Comparison of ENCODE assay signal across 9 cellular contexts in genomic region chr16:82368041-82368440, GRCh38.
A peak's percentile ranks its signal among the peaks of the same experiment; 100 is the strongest.
DNase-seq lines count a peak whose midpoint lies in the region; ATAC-seq, FAIRE-seq and TF ChIP-seq lines count a peak whose summit lies in the region.
"Had no signal": no experiment of that assay in that cellular context is flagged by ENCODE, and none has a peak within 500 bp of the region (broad histone marks: within the 10 kb centered on the region; RNA-seq: fewer than 3 reads in every experiment).

No MANE protein-coding gene starts in this region.

- intact Hi-C loops in K562 (cut with micrococcal nuclease) = no loop called here
- intact Hi-C loops in CD8-positive, alpha-beta T cell (cut with DNase I, micrococcal nuclease) = loop anchor here in 1 of 2 experiments (2.0 kb wide), 1 partner anchor 89 kb away; no protein-coding TSS in a partner anchor

- CTCF ChIA-PET in K562 (lab: Yijun Ruan, JAX; ENCODE audit: low intra/inter-chr PET ratio) = no interaction called here
- CTCF ChIA-PET in CD8-positive, alpha-beta T cell (lab: Charles Lee) = interaction anchor here (2.1 kb wide), 1 partner anchor 88 kb away, joined by 6 read pairs; no protein-coding TSS in a partner anchor

- H3K36me3 Mint-ChIP-seq in CD8-positive, alpha-beta T cell = no peaks in the 10 kb centered on the region

- no peaks in the 10 kb centered on the region for H3K79me2 ChIP-seq in K562 (ENCODE audit: control insufficient read depth, insufficient read depth, low read length)

- no peaks in the 10 kb centered on the region for H3K9me3 ChIP-seq in K562 (replicated peaks; ENCODE audit: control insufficient read depth, insufficient read depth, low read depth, low read length)
- no peaks in the 10 kb centered on the region for H3K9me3 ChIP-seq in CD8-positive, alpha-beta T cell (ENCODE audit: low read length)

- no peaks in the 10 kb centered on the region for H3K4me1 ChIP-seq in K562 (replicated peaks in 1 of 2; ENCODE audit: control insufficient read depth in 2 of 2, insufficient read depth in 2 of 2, low read length in 2 of 2)
- no peaks in the 10 kb centered on the region for H3K4me1 ChIP-seq in CD8-positive, alpha-beta T cell (ENCODE audit: insufficient read depth, low read length)

- peak in 1 of 3 experiments; percentile 31; a peak in 3 of 6 replicates for TF ChIP-seq CTCF in K562 (IDR thresholded peaks at IDR 0.05 in 2 of 3, conservative IDR thresholded peaks at IDR 0.05 in 1 of 3; ENCODE audit: insufficient read depth in 2 of 3, low read depth in 1 of 3, low read length in 3 of 3)
- no peak for TF ChIP-seq CTCF in CD8-positive, alpha-beta T cell (IDR thresholded peaks at IDR 0.05)

- H3K27me3 ChIP-seq in K562 (ENCODE audit: control insufficient read depth in 2 of 2, insufficient read depth in 2 of 2, low read length in 2 of 2) = no peaks in the 10 kb centered on the region
- H3K27me3 ChIP-seq in CD8-positive, alpha-beta T cell (ENCODE audit: insufficient read depth, low read length) = no peaks in the 10 kb centered on the region

- TF ChIP-seq EP300 in K562 (IDR thresholded peaks at IDR 0.05; ENCODE audit: low read length) = no peak

- H4K20me1 ChIP-seq in K562 (replicated peaks; ENCODE audit: control insufficient read depth, insufficient read depth, low read length) = no peaks in the 10 kb centered on the region

- H3K27ac ChIP-seq in K562 (ENCODE audit: extremely low read depth, low read depth, low read length) = no peak overlapping the region
- H3K27ac ChIP-seq in CD8-positive, alpha-beta T cell (ENCODE audit: low read depth, low read length) = no peak overlapping the region

- no peaks in the 10 kb centered on the region for H3K27me3 Mint-ChIP-seq in CD8-positive, alpha-beta T cell (ENCODE audit: low read depth)

- H3K27ac Mint-ChIP-seq in CD8-positive, alpha-beta T cell = no peak overlapping the region

- TF ChIP-seq RAD21 in K562 (CRISPR knock-in tag; conservative IDR thresholded peaks at IDR 0.05 in 1 of 2, IDR thresholded peaks at IDR 0.05 in 1 of 2) = peak in 1 of 2 experiments; percentile 26; a peak in 1 of 4 replicates

- H3K36me3 ChIP-seq in K562 (ENCODE audit: control insufficient read depth, insufficient read depth, low read length) = no peaks in the 10 kb centered on the region
- H3K36me3 ChIP-seq in CD8-positive, alpha-beta T cell (ENCODE audit: insufficient read depth, low read length) = no peaks in the 10 kb centered on the region

- ATAC-seq in K562 (peak; percentile 63; the same call in 1 of the 3 replicates), HG03280 (IDR thresholded peaks at IDR 0.05; ENCODE audit: unreplicated experiment) (no peak), GM19467 (IDR thresholded peaks at IDR 0.05; ENCODE audit: unreplicated experiment) (no peak)
- ATAC-seq in CD8-positive, alpha-beta T cell = no peak

- H3K9me3 Mint-ChIP-seq in CD8-positive, alpha-beta T cell = no peaks in the 10 kb centered on the region

- no peak overlapping the region for H3K4me3 ChIP-seq in K562
- no peak overlapping the region for H3K4me3 ChIP-seq in CD8-positive, alpha-beta T cell (ENCODE audit: low read depth, low read length)

- no peaks in the 10 kb centered on the region for H3K4me1 Mint-ChIP-seq in CD8-positive, alpha-beta T cell (ENCODE audit: low read depth)

- peak; percentile 28 for DNase-seq in Caki2 (ENCODE audit: low read depth)
- peak; percentile 41 for DNase-seq in HTR-8/SVneo (ENCODE audit: insufficient read length, low spot score)
- peak; percentile 15 to 25 (median 20) for DNase-seq in K562 (ENCODE audit: extremely low read depth in 1 of 4, low spot score in 3 of 4)
- DNase-seq in kidney tubule cell (ENCODE audit: low spot score) = peak; percentile 13
- DNase-seq in activated CD4-positive, alpha-beta T cell treated with anti-CD3 and anti-CD28 coated beads for 4 hours = no peak
- no peak for DNase-seq in CD8-positive, alpha-beta T cell

- BruUV-seq in K562 (replicated peaks; lab: Mats Ljungman, UMichigan) = no TSS peak

- H3K9ac ChIP-seq in K562 (ENCODE audit: insufficient read depth in 1 of 2, low read depth in 2 of 2, low read length in 2 of 2) = no peak overlapping the region

- H3K9me1 ChIP-seq in K562 (ENCODE audit: control insufficient read depth, insufficient read depth, low read length) = no peaks in the 10 kb centered on the region

- TF ChIP-seq POLR2A in K562 (conservative IDR thresholded peaks at IDR 0.05) = no peak

- no peak overlapping the region for H3K4me3 Mint-ChIP-seq in CD8-positive, alpha-beta T cell

- H3K4me2 ChIP-seq in K562 (ENCODE audit: insufficient read depth, low read length) = no peak overlapping the region

- no peak overlapping the region for H2AFZ ChIP-seq in K562 (ENCODE audit: low read depth, low read length)

- POLR2A ChIA-PET in K562 (lab: Yijun Ruan, JAX) = interaction anchor here (0.6 kb wide), 2 partner anchors 89 to 491 kb away, joined by 3 read pairs; no protein-coding TSS in a partner anchor
- POLR2A ChIA-PET in CD8-positive, alpha-beta T cell (lab: Charles Lee) = no interaction called here

- in situ Hi-C loops in Caki2 (cut with HindIII; ENCODE audit: low pct_unique_long_range_greater_than_20kb, low sequenced_read_pairs) = no loop called here
- in situ Hi-C loops in K562 (cut with MboI) = no loop called here

- FAIRE-seq in HTR-8/SVneo (lab: Jason Lieb, UNC) = no peak
- FAIRE-seq in K562 (lab: Jason Lieb, UNC) = no peak
- FAIRE-seq: endometrium had no signal

TF ChIP-seq in K562, 482 proteins besides CTCF, POLR2A, EP300 and RAD21 (continues in another document):
- TF ChIP-seq HMGN3 (IDR thresholded peaks at IDR 0.05; ENCODE audit: borderline replicate concordance, extremely low read depth, insufficient read length, low read depth, low read length) = no peak
- no peak for TF ChIP-seq NR2C1 (IDR thresholded peaks at IDR 0.05)
- TF ChIP-seq NR2C1 (tag; IDR thresholded peaks at IDR 0.05) = no peak
- no peak for TF ChIP-seq CAMTA2 (CRISPR knock-in tag; conservative IDR thresholded peaks at IDR 0.05)
- no peak for TF ChIP-seq HDAC3 (IDR thresholded peaks at IDR 0.05; ENCODE audit: borderline replicate concordance, partially characterized antibody)
- no peak for TF ChIP-seq TAF9B (IDR thresholded peaks at IDR 0.05; ENCODE audit: partially characterized antibody)
- TF ChIP-seq ELK3 (CRISPR knock-in tag; IDR thresholded peaks at IDR 0.05) = no peak
- no peak for TF ChIP-seq FOXJ3 (CRISPR knock-in tag; IDR thresholded peaks at IDR 0.05)
- TF ChIP-seq WHSC1 (IDR thresholded peaks at IDR 0.05; ENCODE audit: low read length) = no peak

Comparison
In these comparisons a context has a peak if more than half of its experiments do, and no peak if none do; other contexts are left out.
1. DNase-seq: peak in Caki2 (single experiment), HTR-8/SVneo (single experiment), K562 (4 of 4) and kidney tubule cell (single experiment); none in activated CD4-positive, alpha-beta T cell treated with anti-CD3 and anti-CD28 coated beads for 4 hours (0 of 2) and CD8-positive, alpha-beta T cell (0 of 7).